Comparison of ENCODE assay signal across 16 cellular contexts in the genomic region with DNA sequence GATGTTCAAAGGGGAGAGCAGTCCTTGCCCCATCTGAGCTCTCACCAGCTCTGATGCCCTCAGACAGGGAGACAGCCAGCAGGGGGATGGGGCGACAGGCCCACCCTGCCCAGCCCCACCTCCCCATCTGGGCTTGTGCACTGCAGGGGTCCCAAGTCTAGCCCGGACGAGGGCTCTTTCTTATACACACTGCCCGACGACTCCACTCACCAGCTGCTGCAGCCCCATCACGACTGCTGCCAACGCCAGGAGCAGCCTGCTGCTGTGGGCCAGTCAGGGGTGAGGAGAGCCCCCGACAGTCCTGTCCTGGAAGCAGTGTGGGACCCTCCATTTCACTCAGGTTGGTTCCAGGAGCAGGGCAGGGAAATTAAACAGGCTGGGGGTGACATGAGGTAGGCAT.
"Had no signal": no experiment of that assay in that cellular context is flagged by ENCODE, and none has a peak within 500 bp of the region (broad histone marks: within the 10 kb centered on the region; RNA-seq: fewer than 3 reads in every experiment).

No MANE protein-coding gene starts in this region.

- H3K27ac Mint-ChIP-seq: activated naive CD8-positive, alpha-beta T cell treated with anti-CD3 and anti-CD28 coated beads, Interleukin-2, amount 10 ng/mL, durations not matched to agents 7 days and 5 days; naive B cell; stimulated activated naive CD8-positive, alpha-beta T cell treated with anti-CD3 and anti-CD28 coated beads, Interleukin-15, Interleukin-2, amounts not matched to agents 100 ng/mL and 50 ng/mL, for 24 hours had no signal

- H3K9me3 Mint-ChIP-seq: activated naive CD8-positive, alpha-beta T cell treated with anti-CD3 and anti-CD28 coated beads, Interleukin-2, amount 10 ng/mL, durations not matched to agents 7 days and 5 days; naive B cell; stimulated activated naive CD8-positive, alpha-beta T cell treated with anti-CD3 and anti-CD28 coated beads, Interleukin-15, Interleukin-2, amounts not matched to agents 100 ng/mL and 50 ng/mL, for 24 hours had no signal

- H3K27ac ChIP-seq: ascending aorta, cardiac muscle cell, right lobe of liver, tibial artery had no signal

- H3K9me3 ChIP-seq: ascending aorta, prostate gland, right lobe of liver, tibial artery had no signal

- H3K4me1 Mint-ChIP-seq: activated naive CD8-positive, alpha-beta T cell treated with anti-CD3 and anti-CD28 coated beads, Interleukin-2, amount 10 ng/mL, durations not matched to agents 7 days and 5 days had no signal

- H3K4me1 ChIP-seq: ascending aorta, prostate gland had no signal

- H3K27me3 ChIP-seq: ascending aorta, cardiac muscle cell, right lobe of liver, tibial artery had no signal

- H3K36me3 ChIP-seq: cardiac muscle cell, right lobe of liver had no signal

- H3K36me3 Mint-ChIP-seq: activated naive CD8-positive, alpha-beta T cell treated with anti-CD3 and anti-CD28 coated beads, Interleukin-2, amount 10 ng/mL, durations not matched to agents 7 days and 5 days; naive B cell had no signal

- H3K27me3 Mint-ChIP-seq: naive B cell; stimulated activated naive CD8-positive, alpha-beta T cell treated with anti-CD3 and anti-CD28 coated beads, Interleukin-15, Interleukin-2, amounts not matched to agents 100 ng/mL and 50 ng/mL, for 24 hours had no signal

- DNase-seq: activated effector memory CD4-positive, alpha-beta T cell treated with Interleukin-2 at 50 U/mL for 16 hours; activated naive CD8-positive, alpha-beta T cell treated with anti-CD3 and anti-CD28 coated beads, Interleukin-2, amount 10 ng/mL, durations not matched to agents 7 days and 5 days; activated T-cell treated with anti-CD3 and anti-CD28 coated beads, Interleukin-2, amount 50 U/mL, for 1 hour; hypothalamus; midbrain; naive B cell; nucleus accumbens; right lobe of liver; SIG-M5; stimulated activated CD4-positive, alpha-beta T cell treated with anti-CD3 and anti-CD28 coated beads, Interleukin-2, amount 100 ng/mL, for 48 hours; T-helper 2 cell; tibial artery had no signal

- H3K4me3 Mint-ChIP-seq: activated naive CD8-positive, alpha-beta T cell treated with anti-CD3 and anti-CD28 coated beads, Interleukin-2, amount 10 ng/mL, durations not matched to agents 7 days and 5 days; naive B cell; stimulated activated naive CD8-positive, alpha-beta T cell treated with anti-CD3 and anti-CD28 coated beads, Interleukin-15, Interleukin-2, amounts not matched to agents 100 ng/mL and 50 ng/mL, for 24 hours had no signal

- H3K4me3 ChIP-seq: ascending aorta, cardiac muscle cell, prostate gland, right lobe of liver, tibial artery had no signal

- ATAC-seq: right lobe of liver had no signal
